Comparison of ENCODE assay signal across 8 cellular contexts in the genomic region with DNA sequence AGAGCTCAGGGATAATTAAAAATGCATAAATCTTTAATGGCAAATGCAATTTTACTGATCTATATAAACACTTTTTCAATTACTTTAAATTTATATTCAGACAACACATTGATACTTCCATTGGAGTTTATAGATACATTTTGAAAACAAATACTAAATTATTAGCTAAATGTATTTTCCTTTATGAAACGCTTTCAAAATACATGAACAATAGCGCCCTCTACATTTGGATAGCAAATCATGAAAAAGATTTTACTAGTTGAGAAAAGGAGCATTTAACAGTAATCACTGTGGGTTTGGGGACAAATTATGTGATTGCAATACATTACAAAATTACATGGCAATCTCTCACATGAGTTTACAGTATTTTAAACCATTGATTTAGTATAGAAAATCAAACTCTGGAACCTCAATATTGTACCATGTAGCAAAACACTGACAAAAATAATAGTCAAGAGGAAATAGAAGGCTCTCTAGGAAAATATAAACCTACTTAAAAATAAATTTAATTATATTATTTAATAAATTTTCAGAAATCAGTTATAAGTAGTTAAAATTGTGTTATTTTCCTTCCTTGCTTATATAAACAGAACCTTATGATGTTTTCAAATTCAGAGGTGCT.
DNase-seq lines count a peak whose midpoint lies in the region; ATAC-seq and TF ChIP-seq lines count a peak whose summit lies in the region.

No MANE protein-coding gene starts in this region.

- intact Hi-C loops in posterior vena cava (cut with DNase I): no loop called here

- H3K27ac ChIP-seq in AG04450 (ENCODE audit: low read depth, low read length): no peak overlapping the region

- H3K9me3 ChIP-seq in AG04450 (ENCODE audit: control insufficient read depth, insufficient read depth, low read length): no peaks in the 10 kb centered on the region

- POLR2A ChIA-PET in AG04450 (lab: Yijun Ruan, JAX): no interaction called here

- H3K4me3 ChIP-seq in AG04450 (ENCODE audit: low read depth, low read length): no peak overlapping the region
- H3K4me3 ChIP-seq in fibroblast of villous mesenchyme (ENCODE audit: low read depth, low read length): no peak overlapping the region

- CTCF ChIA-PET in AG04450 (lab: Charles Lee): interaction anchor here (0.6 to 2.1 kb wide), 10 partner anchors 10 to 869 kb away, joined by 3 to 10 read pairs (median 4); no protein-coding TSS in a partner anchor

- TF ChIP-seq CTCF in AG04450 (IDR thresholded peaks at IDR 0.05; ENCODE audit: low read depth, low read length) (peak; percentile 52), GM20000 (IDR thresholded peaks at IDR 0.05; ENCODE audit: extremely low read depth, missing control alignments) (peak; percentile 14), fibroblast of villous mesenchyme (IDR thresholded peaks at IDR 0.05; ENCODE audit: insufficient read depth, low read depth, low read length) (peak; percentile 28)

- no peaks in the 10 kb centered on the region for H3K27me3 ChIP-seq in AG04450 (ENCODE audit: control insufficient read depth, insufficient read depth, low read length)

- ATAC-seq in GM21447 (IDR thresholded peaks at IDR 0.05; ENCODE audit: unreplicated experiment): no peak

- DNase-seq in AG04450 (ENCODE audit: low read depth, low spot score): no peak
- DNase-seq in GM20000 (ENCODE audit: low spot score): no peak
- peak; percentile 73 for DNase-seq in OCI-M1 (lab: John Stamatoyannopoulos, UW)
- peak; percentile 1 for DNase-seq in fibroblast of villous mesenchyme (ENCODE audit: low read depth)
- no peak for DNase-seq in amniotic stem cell (lab: John Stamatoyannopoulos, UW)
- no peak for DNase-seq in posterior vena cava (ENCODE audit: low spot score)
- no peak for DNase-seq in mucosa of gallbladder (ENCODE audit: low spot score)

Comparison
In these comparisons a context has a peak if more than half of its experiments do, and no peak if none do; other contexts are left out.
1. DNase-seq: peak in OCI-M1 (single experiment) and fibroblast of villous mesenchyme (single experiment); none in AG04450 (single experiment), GM20000 (single experiment), amniotic stem cell (single experiment), posterior vena cava (single experiment) and mucosa of gallbladder (single experiment).
2. Peak in every context shown above with its lines, with median percentiles within 50 percentile points of each other: CTCF ChIP-seq.